8 cellular contexts compared by ENCODE assay signal in the genomic region with DNA sequence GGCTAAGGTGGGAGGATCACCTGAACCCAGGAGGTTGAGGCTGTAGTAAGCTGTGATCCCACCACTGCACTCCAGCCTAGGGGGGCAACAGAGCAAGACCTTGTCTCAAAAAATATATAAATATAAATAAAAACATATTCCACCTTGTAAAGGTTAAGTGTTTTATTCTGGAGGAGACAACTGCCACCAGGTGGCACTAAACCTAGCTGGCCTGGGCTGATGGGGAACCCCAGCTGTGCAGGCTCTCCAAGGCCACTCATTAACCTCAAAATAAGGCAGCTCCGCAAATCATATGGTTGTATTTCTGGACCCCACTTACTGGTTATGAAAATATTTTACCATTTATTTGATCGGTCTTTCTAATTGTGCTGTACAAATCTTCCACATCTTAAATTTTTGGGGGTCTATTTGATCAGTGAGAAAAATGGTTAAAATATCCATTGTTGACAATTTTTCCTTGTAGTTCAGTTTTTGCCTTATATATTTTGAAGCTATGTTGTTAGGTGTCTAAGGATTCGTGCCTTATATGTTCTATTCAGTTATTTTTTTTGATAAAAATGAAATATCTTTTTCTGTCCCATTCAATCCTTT. TPM values are rescaled to one million over a fixed set of nuclear protein-coding genes. Genes with fewer than 3 reads are reported as not detected.
DNase-seq lines count a peak whose midpoint lies in the region; ATAC-seq, FAIRE-seq and TF ChIP-seq lines count a peak whose summit lies in the region.

No MANE protein-coding gene starts in this region.

- POLR2A ChIA-PET in Panc1 (lab: Charles Lee): interaction anchor here (1.3 kb wide), 1 partner anchor 105 kb away, joined by 3 read pairs; no protein-coding TSS in a partner anchor

- H3K9me3 ChIP-seq in Panc1 (ENCODE audit: control insufficient read depth, insufficient read depth, low read depth, low read length): no peaks in the 10 kb centered on the region
- H3K9me3 ChIP-seq in ovary: no peaks in the 10 kb centered on the region
- no peaks in the 10 kb centered on the region for H3K9me3 ChIP-seq in upper lobe of right lung

- DNase-seq in D721Med (ENCODE audit: insufficient read length, low spot score): no peak
- DNase-seq in HTR-8/SVneo (ENCODE audit: insufficient read length, low spot score): peak; percentile 76
- no peak for DNase-seq in Panc1 (ENCODE audit: low read depth, low spot score)
- DNase-seq in activated T-cell treated with anti-CD3 and anti-CD28 coated beads, Interleukin-2, amount 50 U/mL, for 4 hours: peak; percentile 69
- DNase-seq in fibroblast of the aortic adventitia (ENCODE audit: low read depth): peak; percentile 77
- DNase-seq in ovary: peak in 3 of 5 donors; percentile 57 to 62 (median 60)
- no peak for DNase-seq in upper lobe of right lung

- no TSS peak for BruUV-seq in Panc1 (replicated peaks; lab: Mats Ljungman, UMichigan)

- H3K27ac ChIP-seq in Panc1 (ENCODE audit: low read length): no peak overlapping the region
- no peak overlapping the region for H3K27ac ChIP-seq in ovary
- no peak overlapping the region for H3K27ac ChIP-seq in upper lobe of right lung

- no peaks in the 10 kb centered on the region for H3K9me3 Mint-ChIP-seq in activated T-cell treated with anti-CD3 and anti-CD28 coated beads, Interleukin-2, amount 50 U/mL, for 4 hours

- in situ Hi-C loops in Panc1 (cut with HindIII; ENCODE audit: low pct_unique_long_range_greater_than_20kb, low sequenced_read_pairs): no loop called here

- intact Hi-C loops in Panc1 (cut with micrococcal nuclease; ENCODE audit: unreplicated experiment): loop anchor here (1.0 to 10.0 kb wide), 2 partner anchors 104 to 114 kb away; a partner anchor contains a TSS
- intact Hi-C loops in ovary (cut with DNase I): loop anchor here in 3 of 4 donors (5.0 to 10.0 kb wide), 4 partner anchors 103 to 253 kb away; a partner anchor contains a TSS
- intact Hi-C loops in upper lobe of right lung (cut with DNase I): loop anchor here (10.0 kb wide), 1 partner anchor 114 kb away; a partner anchor contains a TSS

- 22 to 31% (median 28%) methylated on average over 3 of the region's 3 CpGs for WGBS in ovary, 3 donors

- FAIRE-seq in D721Med (lab: Jason Lieb, UNC) (no peak), HTR-8/SVneo (lab: Jason Lieb, UNC) (no peak)

- H3K4me3 ChIP-seq in Panc1 (ENCODE audit: low read depth in 2 of 2, low read length in 2 of 2) (no peak overlapping the region), fibroblast of the aortic adventitia (ENCODE audit: low read depth, low read length) (no peak overlapping the region), ovary (no peak overlapping the region), upper lobe of right lung (no peak overlapping the region)

- TF ChIP-seq CTCF in D721Med (IDR thresholded peaks at IDR 0.05; ENCODE audit: insufficient read depth, missing control alignments): peak; percentile 82
- TF ChIP-seq CTCF in Panc1 (IDR thresholded peaks at IDR 0.05): peak; percentile 80
- TF ChIP-seq CTCF in fibroblast of the aortic adventitia (IDR thresholded peaks at IDR 0.05; ENCODE audit: insufficient read depth, low read length): peak; percentile 80
- peak; percentile 32 to 41 (median 39) for TF ChIP-seq CTCF in ovary (IDR thresholded peaks at IDR 0.05)
- TF ChIP-seq CTCF in upper lobe of right lung (IDR thresholded peaks at IDR 0.05): peak; percentile 86

- no peaks in the 10 kb centered on the region for H3K36me3 Mint-ChIP-seq in activated T-cell treated with anti-CD3 and anti-CD28 coated beads, Interleukin-2, amount 50 U/mL, for 4 hours (ENCODE audit: insufficient read depth)

- H3K4me1 ChIP-seq in Panc1 (ENCODE audit: control insufficient read depth, insufficient read depth, low read length) (no peaks in the 10 kb centered on the region), ovary (ENCODE audit: insufficient read depth) (peaks cover 7% of the 10 kb centered on the region), upper lobe of right lung (peaks cover 12% of the 10 kb centered on the region)

- H3K4me1 Mint-ChIP-seq in activated T-cell treated with anti-CD3 and anti-CD28 coated beads, Interleukin-2, amount 50 U/mL, for 4 hours (ENCODE audit: low read depth): peaks cover 32% of the 10 kb centered on the region

- CTCF ChIA-PET in Panc1 (lab: Charles Lee): interaction anchor here (0.6 to 5.4 kb wide), 6 partner anchors 38 to 342 kb away, joined by 3 to 66 read pairs (median 4); no protein-coding TSS in a partner anchor

- ATAC-seq in Panc1: peak; percentile 82; the same call in 1 of the 2 replicates
- ATAC-seq in activated T-cell treated with anti-CD3 and anti-CD28 coated beads, Interleukin-2, amount 50 U/mL, for 4 hours: no peak
- ATAC-seq in upper lobe of right lung: peak; percentile 78
- ATAC-seq in GM18907 (IDR thresholded peaks at IDR 0.05; ENCODE audit: unreplicated experiment): no peak

- no peaks in the 10 kb centered on the region for H3K36me3 ChIP-seq in Panc1 (ENCODE audit: control insufficient read depth, insufficient read depth, low read length)
- no peaks in the 10 kb centered on the region for H3K36me3 ChIP-seq in ovary
- no peaks in the 10 kb centered on the region for H3K36me3 ChIP-seq in upper lobe of right lung

- TF ChIP-seq POLR2A in ovary (IDR thresholded peaks at IDR 0.05): no peak

- no peaks in the 10 kb centered on the region for H3K27me3 Mint-ChIP-seq in activated T-cell treated with anti-CD3 and anti-CD28 coated beads, Interleukin-2, amount 50 U/mL, for 4 hours (ENCODE audit: low read depth)

- TF ChIP-seq EP300 in ovary (IDR thresholded peaks at IDR 0.05): no peak

- H3K4me3 Mint-ChIP-seq in activated T-cell treated with anti-CD3 and anti-CD28 coated beads, Interleukin-2, amount 50 U/mL, for 4 hours: no peak overlapping the region

- H3K27me3 ChIP-seq in Panc1 (ENCODE audit: control insufficient read depth, insufficient read depth, low read length): no peaks in the 10 kb centered on the region
- H3K27me3 ChIP-seq in ovary: no peaks in the 10 kb centered on the region
- H3K27me3 ChIP-seq in upper lobe of right lung: no peaks in the 10 kb centered on the region

RNA-seq across cellular contexts. Expression of a gene that starts 8.5 kb away (rescaled TPM):
- total RNA-seq in Panc1 (2021; ENCODE audit: unreplicated experiment) (0.33 TPM), fibroblast of the aortic adventitia (ENCODE audit: low replicate concordance) (2.6 and 3.0 TPM in 2 replicates), ovary (10 to 100 TPM in 5 of 7 donors, 1 to 10 TPM in 2; 6.8 to 29.0 (median 17.4) TPM), upper lobe of right lung (70.5 TPM)
- polyA plus RNA-seq in Panc1 (2012; ENCODE audit: insufficient read length): not detected
- 10 to 100 TPM; 67.0 to 88.9 (median 77.1) TPM for total RNA-seq in activated T-cell treated with anti-CD3 and anti-CD28 coated beads, Interleukin-2, amount 50 U/mL, for 4 hours
- 10 to 100 TPM; 25.1 to 34.2 TPM for polyA plus RNA-seq in ovary

RNA-seq across cellular contexts. Expression of a gene that starts 30.8 kb away (rescaled TPM):
- total RNA-seq in Panc1 (2021; ENCODE audit: unreplicated experiment) (0.10 TPM), fibroblast of the aortic adventitia (ENCODE audit: low replicate concordance) (0.99 and 1.4 TPM in 2 replicates), ovary (10 to 100 TPM in 1 of 7 donors, 1 to 10 TPM in 4, under 1 TPM in 1, not detected in 1; 0.20 to 58.5 (median 2.1) TPM), upper lobe of right lung (0.43 TPM)
- 0.18 TPM for polyA plus RNA-seq in Panc1 (2012; ENCODE audit: insufficient read length)
- under 1 TPM in 1 of 3 donors, not detected in 2; 0.16 TPM for total RNA-seq in activated T-cell treated with anti-CD3 and anti-CD28 coated beads, Interleukin-2, amount 50 U/mL, for 4 hours
- under 1 TPM; 0.05 to 0.45 TPM for polyA plus RNA-seq in ovary

RNA-seq across cellular contexts. Expression of a gene that starts 56.3 kb away (rescaled TPM):
- total RNA-seq in Panc1 (2021; ENCODE audit: unreplicated experiment) (0.03 TPM), fibroblast of the aortic adventitia (ENCODE audit: low replicate concordance) (0.18 TPM in 1 of 2 replicates, not detected in the other), ovary (1 to 10 TPM in 1 of 7 donors, under 1 TPM in 5, not detected in 1; 0.27 to 2.5 (median 0.60) TPM), upper lobe of right lung (not detected)
- 0.12 TPM for polyA plus RNA-seq in Panc1 (2012; ENCODE audit: insufficient read length)
- under 1 TPM in 2 of 3 donors, not detected in 1; 0.05 to 0.14 TPM for total RNA-seq in activated T-cell treated with anti-CD3 and anti-CD28 coated beads, Interleukin-2, amount 50 U/mL, for 4 hours
- polyA plus RNA-seq in ovary: under 1 TPM; 0.67 to 0.75 TPM

Comparison
In these comparisons a context has a peak if more than half of its experiments do, and no peak if none do; other contexts are left out.
1. DNase-seq: peak in HTR-8/SVneo (single experiment), activated T-cell treated with anti-CD3 and anti-CD28 coated beads, Interleukin-2, amount 50 U/mL, for 4 hours (single experiment), fibroblast of the aortic adventitia (single experiment) and ovary (3 of 5); none in D721Med (single experiment), Panc1 (single experiment) and upper lobe of right lung (single experiment).
2. ATAC-seq: peak in Panc1 (single experiment) and upper lobe of right lung (single experiment); none in activated T-cell treated with anti-CD3 and anti-CD28 coated beads, Interleukin-2, amount 50 U/mL, for 4 hours (0 of 2) and GM18907 (single experiment).
3. Peak in every context shown above with its lines, with median percentiles within 50 percentile points of each other: CTCF ChIP-seq.